9 cellular contexts compared by ENCODE assay signal in genomic region chr2:120014231-120014990, GRCh38. TPM values are rescaled to one million over a fixed set of nuclear protein-coding genes. Genes with fewer than 3 reads are reported as not detected.
DNase-seq lines count a peak whose midpoint lies in the region; ATAC-seq, FAIRE-seq and TF ChIP-seq lines count a peak whose summit lies in the region.
"Had no signal": no experiment of that assay in that cellular context is flagged by ENCODE, and none has a peak within 500 bp of the region (broad histone marks: within the 10 kb centered on the region; RNA-seq: fewer than 3 reads in every experiment).

No MANE protein-coding gene starts in this region.

- no peak for DNase-seq in AG04450 (ENCODE audit: low read depth, low spot score)
- peak; percentile 21 to 53 (median 37) for DNase-seq in body of pancreas
- peak; percentile 34 for DNase-seq in lung (ENCODE audit: low spot score)
- no peak for DNase-seq in GM12892 (ENCODE audit: insufficient read length)
- DNase-seq in activated CD4-positive, alpha-beta T cell treated with anti-CD3 and anti-CD28 coated beads, Interleukin-2, amount 50 U/mL, for 1 hour = no peak

- H3K4me1 ChIP-seq in HUES48 (ENCODE audit: control insufficient read depth, insufficient read depth, low read length) (peaks cover 28% of the 10 kb centered on the region), body of pancreas (peaks cover 33% of the 10 kb centered on the region), lung (ENCODE audit: control insufficient read depth in 2 of 2, insufficient read depth in 2 of 2, low read length in 2 of 2) (peaks cover 3 to 4% of the 10 kb centered on the region in 2 donors)

- H3K27ac ChIP-seq in AG04450 (ENCODE audit: low read depth, low read length) (no peak overlapping the region), HUES48 (ENCODE audit: low read depth, low read length) (no peak overlapping the region), body of pancreas (peak overlapping the region; percentile 90 to 100 (median 100)), lung (ENCODE audit: low read depth in 1 of 2, low read length in 1 of 2) (peak overlapping the region in 1 of 2 donors; percentile 61)
- H3K27ac ChIP-seq: HL-60 had no signal

- intact Hi-C loops in body of pancreas (cut with DNase I) = no loop called here

- TF ChIP-seq POLR2A in body of pancreas (IDR thresholded peaks at IDR 0.05) = peak in 2 of 3 donors; percentile 21 to 36
- TF ChIP-seq POLR2A in GM12892 (IDR thresholded peaks at IDR 0.05; ENCODE audit: low read depth, low read length) = no peak

- no peak for FAIRE-seq in GM12892 (lab: Jason Lieb, UNC)

- H3K9me3 ChIP-seq in AG04450 (ENCODE audit: control insufficient read depth, insufficient read depth, low read length) (no peaks in the 10 kb centered on the region; the same call in 1 of the 2 replicates), HUES48 (ENCODE audit: control insufficient read depth, insufficient read depth, low read length) (no peaks in the 10 kb centered on the region), body of pancreas (no peaks in the 10 kb centered on the region), lung (ENCODE audit: control insufficient read depth in 2 of 2, insufficient read depth in 1 of 2, low read length in 1 of 2) (no peaks in the 10 kb centered on the region)

- H3K27me3 ChIP-seq in AG04450 (ENCODE audit: control insufficient read depth, insufficient read depth, low read length) = no peaks in the 10 kb centered on the region
- H3K27me3 ChIP-seq in HUES48 (ENCODE audit: control insufficient read depth, insufficient read depth, low read length) = peaks cover 11% of the 10 kb centered on the region
- H3K27me3 ChIP-seq in body of pancreas = no peaks in the 10 kb centered on the region
- no peaks in the 10 kb centered on the region for H3K27me3 ChIP-seq in lung (ENCODE audit: control insufficient read depth, insufficient read depth)

- H3K9ac ChIP-seq in HUES48 (ENCODE audit: low read depth, low read length) = no peak overlapping the region

- CTCF ChIA-PET in AG04450 (lab: Charles Lee) = interaction anchor here (2.2 kb wide), 1 partner anchor 161 kb away, joined by 10 read pairs; no protein-coding TSS in a partner anchor

- no peak for ATAC-seq in body of pancreas
- ATAC-seq in lung (ENCODE audit: insufficient read depth, low FRiP score) = no peak
- ATAC-seq in HG02571 (IDR thresholded peaks at IDR 0.05; ENCODE audit: unreplicated experiment) = no peak
- ATAC-seq in GM21381 (IDR thresholded peaks at IDR 0.05; ENCODE audit: unreplicated experiment) = no peak

- H3K36me3 ChIP-seq in HUES48 (ENCODE audit: control insufficient read depth, insufficient read depth, low read length) = no peaks in the 10 kb centered on the region
- no peaks in the 10 kb centered on the region for H3K36me3 ChIP-seq in body of pancreas (replicated peaks in 1 of 2; ENCODE audit: insufficient read depth in 1 of 2, low read depth in 2 of 2)
- no peaks in the 10 kb centered on the region for H3K36me3 ChIP-seq in lung (ENCODE audit: control insufficient read depth in 2 of 2, insufficient read depth in 2 of 2, low read length in 2 of 2)

- no peak for TF ChIP-seq CTCF in AG04450 (IDR thresholded peaks at IDR 0.05; ENCODE audit: low read depth, low read length)
- TF ChIP-seq CTCF in body of pancreas (IDR thresholded peaks at IDR 0.05) = no peak
- TF ChIP-seq CTCF in lung (IDR thresholded peaks at IDR 0.05; ENCODE audit: control extremely low read depth, extremely low read depth) = no peak

- POLR2A ChIA-PET in AG04450 (lab: Yijun Ruan, JAX) = no interaction called here

- 14 to 18% methylated on average over 8 of the region's 8 CpGs for WGBS in body of pancreas, 2 donors
- 58 to 79% methylated on average over 8 of the region's 8 CpGs for WGBS in lung, 2 donors

- H3K4me3 ChIP-seq in AG04450 (ENCODE audit: low read depth, low read length) (peak overlapping the region; percentile 8; the same call in 1 of the 2 replicates), HUES48 (ENCODE audit: low read depth, low read length) (peak overlapping the region; percentile 94), body of pancreas (no peak overlapping the region), lung (no peak overlapping the region)

RNA-seq across cellular contexts. Expression of gene EPB41L5, which starts 1.5 kb away (rescaled TPM):
- polyA plus RNA-seq in AG04450 (2011; rRNA removed) (14.8 and 17.1 TPM in 2 replicates), lung (10 to 100 TPM; 14.7 to 17.4 TPM)
- polyA minus RNA-seq in AG04450 (2011; rRNA and poly(A)+ RNA removed) = 16.7 and 22.2 TPM in 2 replicates
- total RNA-seq in body of pancreas (10 to 100 TPM; 27.2 to 32.6 TPM), lung (100 to 1,000 TPM in 1 of 2 donors, 10 to 100 TPM in 1; 45.2 to 101 TPM)
- 1.5 TPM for polyA plus RNA-seq in GM12892 (2012; ENCODE audit: missing spikeins)

Comparison
In these comparisons a context has a peak if more than half of its experiments do, and no peak if none do; other contexts are left out.
1. DNase-seq: peak in body of pancreas (4 of 4) and lung (single experiment); none in AG04450 (single experiment), GM12892 (single experiment) and activated CD4-positive, alpha-beta T cell treated with anti-CD3 and anti-CD28 coated beads, Interleukin-2, amount 50 U/mL, for 1 hour (single experiment).
2. H3K27ac ChIP-seq: peak in body of pancreas (4 of 4); none in AG04450 (single experiment) and HUES48 (single experiment).
3. H3K4me3 ChIP-seq: peak in AG04450 (single experiment) and HUES48 (single experiment); none in body of pancreas (0 of 2) and lung (single experiment).